Comparison of ENCODE assay signal across 8 cellular contexts in genomic region chr1:11935040-11935378, GRCh38. TPM values are rescaled to one million over a fixed set of nuclear protein-coding genes. Genes with fewer than 3 reads are reported as not detected.
DNase-seq lines count a peak whose midpoint lies in the region; ATAC-seq, FAIRE-seq and TF ChIP-seq lines count a peak whose summit lies in the region.

No MANE protein-coding gene starts in this region.

- peak overlapping the region; percentile 52 for H3K4me3 ChIP-seq in A549
- H3K4me3 ChIP-seq in HFF-Myc (replicated peaks; ENCODE audit: low read depth, low read length): peak overlapping the region; percentile 82
- peak overlapping the region; percentile 75 for H3K4me3 ChIP-seq in K562
- peak overlapping the region; percentile 80 for H3K4me3 ChIP-seq in mesendoderm (ENCODE audit: low read length)

- intact Hi-C loops in K562 (cut with micrococcal nuclease) (no loop called here), head of caudate nucleus (cut with DNase I) (no loop called here)

- peak overlapping the region; percentile 100 for H3K56ac ChIP-seq in mesendoderm (ENCODE audit: low read length)

- no peaks in the 10 kb centered on the region; the same call in 1 of the 2 replicates for H4K20me1 ChIP-seq in K562 (replicated peaks; ENCODE audit: control insufficient read depth, insufficient read depth, low read length)

- no peak overlapping the region for H4K8ac ChIP-seq in mesendoderm (ENCODE audit: low read depth, low read length)

- TF ChIP-seq POLR2A in A549 (IDR thresholded peaks at IDR 0.05; ENCODE audit: low read length): no peak
- TF ChIP-seq POLR2A in K562 (conservative IDR thresholded peaks at IDR 0.05): no peak

- no peak overlapping the region for H2AK5ac ChIP-seq in mesendoderm (ENCODE audit: low read length)

- H2AFZ ChIP-seq in K562 (ENCODE audit: low read depth, low read length): peak overlapping the region; percentile 93

- no peak overlapping the region for H2BK5ac ChIP-seq in mesendoderm (ENCODE audit: low read length)

- FAIRE-seq in A549 (lab: Jason Lieb, UNC): no peak
- FAIRE-seq in K562 (lab: Jason Lieb, UNC): no peak

- peak overlapping the region; percentile 21 for H2BK120ac ChIP-seq in mesendoderm (ENCODE audit: low read depth, low read length)

- H3K4me1 ChIP-seq in A549 (peaks cover 21% of the 10 kb centered on the region), K562 (replicated peaks in 1 of 2; ENCODE audit: control insufficient read depth in 2 of 2, insufficient read depth in 2 of 2, low read length in 2 of 2) (peaks cover 36 to 57% of the 10 kb centered on the region in 2 experiments), mesendoderm (ENCODE audit: control insufficient read depth, low read depth, low read length) (peaks cover 9% of the 10 kb centered on the region)

- TF ChIP-seq EP300 in A549 (IDR thresholded peaks at IDR 0.05): no peak
- no peak for TF ChIP-seq EP300 in K562 (IDR thresholded peaks at IDR 0.05; ENCODE audit: low read length)

- TF ChIP-seq CTCF in A549 (IDR thresholded peaks at IDR 0.05) (no peak), HFF-Myc (IDR thresholded peaks at IDR 0.05; ENCODE audit: low read depth, low read length, missing control alignments) (no peak), K562 (IDR thresholded peaks at IDR 0.05 in 2 of 3, conservative IDR thresholded peaks at IDR 0.05 in 1 of 3; ENCODE audit: insufficient read depth in 2 of 3, low read depth in 1 of 3, low read length in 3 of 3) (no peak)

- WGBS in A549 (ENCODE audit: missing lambda C conversion rate): 6% methylated on average over 3 of the region's 3 CpGs
- WGBS in K562 (ENCODE audit: insufficient coverage, low coverage, missing lambda C conversion rate): 0% methylated on average over 3 of the region's 3 CpGs
- whole genome bisulfite sequencing in mesendoderm (ENCODE audit: extremely low coverage, insufficient coverage, low lambda C conversion rate): no CpG with 5 or more reads among the region's 3 CpGs

- BruUV-seq in K562 (replicated peaks; lab: Mats Ljungman, UMichigan): TSS peak; percentile 73

- H3K27me3 ChIP-seq in K562 (ENCODE audit: control insufficient read depth in 2 of 2, insufficient read depth in 2 of 2, low read length in 2 of 2): no peaks in the 10 kb centered on the region; a peak in 1 of 5 replicates
- no peaks in the 10 kb centered on the region for H3K27me3 ChIP-seq in mesendoderm (ENCODE audit: insufficient read depth, low read length, poor library complexity)

- in situ Hi-C loops in K562 (cut with MboI) (no loop called here), ACHN (cut with HindIII; ENCODE audit: low pct_ligation_motif_present, low pct_unique_long_range_greater_than_20kb, low sequenced_read_pairs) (no loop called here)

- H3K27ac ChIP-seq in A549: peak overlapping the region; percentile 86 to 88
- H3K27ac ChIP-seq in K562 (ENCODE audit: extremely low read depth, low read depth, low read length): peak overlapping the region; percentile 97
- no peak overlapping the region for H3K27ac ChIP-seq in mesendoderm (ENCODE audit: low read depth, low read length)

- no peak for DNase-seq in A549 (ENCODE audit: low read depth in 1 of 2, low spot score in 1 of 2)
- no peak for DNase-seq in HFF-Myc (ENCODE audit: extremely low read depth, low read depth)
- DNase-seq in K562 (ENCODE audit: extremely low read depth in 1 of 4, low spot score in 3 of 4): peak in 1 of 4 experiments; percentile 26
- no peak for DNase-seq in mesendoderm
- DNase-seq in hepatic stellate cell (ENCODE audit: low spot score): no peak
- no peak for DNase-seq in ACHN
- DNase-seq in GDM1 (lab: John Stamatoyannopoulos, UW): no peak
- DNase-seq in head of caudate nucleus: no peak

- H3K9ac ChIP-seq in K562 (ENCODE audit: insufficient read depth in 1 of 2, low read depth in 2 of 2, low read length in 2 of 2) (peak overlapping the region; percentile 95 to 96), mesendoderm (ENCODE audit: low read length) (peak overlapping the region; percentile 99)

- peak overlapping the region; percentile 83 for H3K4ac ChIP-seq in mesendoderm (ENCODE audit: low read depth, low read length)

- no peaks in the 10 kb centered on the region for H3K9me1 ChIP-seq in K562 (ENCODE audit: control insufficient read depth, insufficient read depth, low read length)

- no peak for TF ChIP-seq RAD21 in A549 (conservative IDR thresholded peaks at IDR 0.05 in 1 of 2, IDR thresholded peaks at IDR 0.05 in 1 of 2)
- no peak for TF ChIP-seq RAD21 in K562 (CRISPR knock-in tag; conservative IDR thresholded peaks at IDR 0.05 in 1 of 2, IDR thresholded peaks at IDR 0.05 in 1 of 2)

- H2BK15ac ChIP-seq in mesendoderm (replicated peaks; ENCODE audit: low read depth): no peak overlapping the region

- peak overlapping the region; percentile 72 for H3K18ac ChIP-seq in mesendoderm (ENCODE audit: low read length)

- H3K4me2 ChIP-seq in A549 (peak overlapping the region; percentile 93), K562 (ENCODE audit: insufficient read depth, low read length) (peak overlapping the region; percentile 99), mesendoderm (ENCODE audit: low read length) (peak overlapping the region; percentile 81)

- H3K9me3 ChIP-seq in A549 (no peaks in the 10 kb centered on the region), K562 (replicated peaks; ENCODE audit: control insufficient read depth, insufficient read depth, low read depth, low read length) (no peaks in the 10 kb centered on the region)

- H3K36me3 ChIP-seq in K562 (ENCODE audit: control insufficient read depth, insufficient read depth, low read length) (peaks cover 33% of the 10 kb centered on the region; the same call in 2 of the 3 replicates), mesendoderm (ENCODE audit: control insufficient read depth, insufficient read depth, low read length) (no peaks in the 10 kb centered on the region)

- H3K79me2 ChIP-seq in K562 (ENCODE audit: control insufficient read depth, insufficient read depth, low read length) (peaks cover 55% of the 10 kb centered on the region), mesendoderm (ENCODE audit: control insufficient read depth, insufficient read depth, low read length) (peaks cover 3% of the 10 kb centered on the region)

- peak; percentile 21 to 52; a peak in 3 of 6 replicates for ATAC-seq in A549
- ATAC-seq in K562: no peak

- no peak overlapping the region for H3K23ac ChIP-seq in mesendoderm (ENCODE audit: low read length)

- CTCF ChIA-PET in A549 (lab: Yijun Ruan, JAX): interaction anchor here (0.6 kb wide), 1 partner anchor 64 kb away, joined by 3 read pairs; no protein-coding TSS in a partner anchor
- CTCF ChIA-PET in K562 (lab: Yijun Ruan, JAX; ENCODE audit: low intra/inter-chr PET ratio): no interaction called here

- POLR2A ChIA-PET in A549 (lab: Yijun Ruan, JAX) (interaction anchor here (0.6 to 1.5 kb wide), 3 partner anchors 25 to 45 kb away, joined by 3 to 13 read pairs (median 8); partner anchors contain the start of gene MFN2), K562 (lab: Yijun Ruan, JAX) (interaction anchor here (0.7 to 8.3 kb wide), 12 partner anchors 9 to 97 kb away, joined by 3 to 129 read pairs (median 4); no protein-coding TSS in a partner anchor)

- peaks cover 9% of the 10 kb centered on the region for H3K79me1 ChIP-seq in mesendoderm (ENCODE audit: low read length)

- H4K5ac ChIP-seq in mesendoderm (ENCODE audit: low read length): no peak overlapping the region

RNA-seq across cellular contexts. Expression of gene PLOD1, which starts 0.5 kb away (rescaled TPM):
- polyA plus RNA-seq in A549 (2011; rRNA removed) (53.8 and 66.7 TPM in 2 replicates), A549 (2017; fragmentation: RNase III; extraction: RNeasy Plus Mini Kit Qiagen cat#74134 plus additional on column Dnase treatment) (78.6 to 85.2 TPM (median 83.9 TPM) in 3 replicates), K562 (2011; rRNA removed) (80.2 and 156 TPM in 2 replicates), K562 (2014; fragmentation: Illumina TruSeq; extraction: Trizol) (76.9 and 83.7 TPM in 2 replicates), K562 (2014; fragmentation: Nextera tagmentation; extraction: Ambion mirVana) (10 to 100 TPM; 16.6 to 27.1 TPM), K562 (2014; rRNA removed) (52.7 and 70.2 TPM in 2 replicates)
- 65.6 and 81.8 TPM in 2 replicates for polyA plus RNA-seq in A549 (2012; cell fraction: cytosol; rRNA removed)
- polyA plus RNA-seq in A549 (2012; cell fraction: nucleus; rRNA removed): 154 and 189 TPM in 2 replicates
- polyA minus RNA-seq in A549 (2011; rRNA and poly(A)+ RNA removed): 80.8 and 92.3 TPM in 2 replicates
- total RNA-seq in K562 (2011; cell fraction: chromatin; rRNA removed; ENCODE audit: low replicate concordance): 140 and 357 TPM in 2 replicates
- 408 and 448 TPM in 2 replicates for total RNA-seq in K562 (2011; cell fraction: nucleolus; rRNA removed)
- 258 and 294 TPM in 2 replicates for total RNA-seq in K562 (2011; cell fraction: nucleoplasm; rRNA removed)
- total RNA-seq in K562 (2014; rRNA removed) (58.5 and 81.4 TPM in 2 replicates), K562 (2014; rRNA removed; fragmentation: Illumina TruSeq; extraction: Trizol) (30.7 and 41.6 TPM in 2 replicates), K562 (2015; rRNA removed; fragmentation: Illumina TruSeq; extraction: Trizol) (49.6 and 51.6 TPM in 2 replicates), K562 (2021) (90.8 and 92.9 TPM in 2 replicates)
- 160 and 179 TPM in 2 replicates for polyA plus RNA-seq in K562 (2011; cell fraction: cytosol; rRNA removed)
- polyA plus RNA-seq in K562 (2011; cell fraction: nucleus; rRNA removed): 178 and 231 TPM in 2 replicates
- 112 and 129 TPM in 2 replicates for polyA plus RNA-seq in K562 (2012)
- polyA minus RNA-seq in K562 (2011; rRNA and poly(A)+ RNA removed): 77.2 and 82.6 TPM in 2 replicates
- 127 and 153 TPM in 2 replicates for polyA minus RNA-seq in K562 (2011; cell fraction: cytosol; rRNA and poly(A)+ RNA removed)
- polyA minus RNA-seq in K562 (2011; cell fraction: nucleus; rRNA and poly(A)+ RNA removed): 55.1 and 85.3 TPM in 2 replicates
- 32.1 TPM for polyA plus RNA-seq in mesendoderm (2013, experiment 1 of 2)
- 32.6 TPM for polyA plus RNA-seq in mesendoderm (2013, experiment 2 of 2)

RNA-seq across cellular contexts. Expression of gene KIAA2013, which starts 8.8 kb away (rescaled TPM):
- polyA plus RNA-seq in A549 (2011; rRNA removed) (23.0 and 26.1 TPM in 2 replicates), A549 (2017; fragmentation: RNase III; extraction: RNeasy Plus Mini Kit Qiagen cat#74134 plus additional on column Dnase treatment) (22.3 to 23.5 TPM (median 23.3 TPM) in 3 replicates), K562 (2011; rRNA removed) (38.8 and 61.3 TPM in 2 replicates), K562 (2014; fragmentation: Illumina TruSeq; extraction: Trizol) (21.8 and 34.4 TPM in 2 replicates), K562 (2014; fragmentation: Nextera tagmentation; extraction: Ambion mirVana) (1 to 10 TPM; 2.2 to 3.0 TPM), K562 (2014; rRNA removed) (50.7 and 56.7 TPM in 2 replicates)
- 50.7 and 67.3 TPM in 2 replicates for polyA plus RNA-seq in A549 (2012; cell fraction: cytosol; rRNA removed)
- 54.3 and 92.8 TPM in 2 replicates for polyA plus RNA-seq in A549 (2012; cell fraction: nucleus; rRNA removed)
- 19.5 and 21.6 TPM in 2 replicates for polyA minus RNA-seq in A549 (2011; rRNA and poly(A)+ RNA removed)
- 23.5 and 87.3 TPM in 2 replicates for total RNA-seq in K562 (2011; cell fraction: chromatin; rRNA removed; ENCODE audit: low replicate concordance)
- total RNA-seq in K562 (2011; cell fraction: nucleolus; rRNA removed): 116 and 137 TPM in 2 replicates
- 76.4 and 80.1 TPM in 2 replicates for total RNA-seq in K562 (2011; cell fraction: nucleoplasm; rRNA removed)
- total RNA-seq in K562 (2014; rRNA removed) (55.0 and 62.5 TPM in 2 replicates), K562 (2014; rRNA removed; fragmentation: Illumina TruSeq; extraction: Trizol) (10.8 and 12.9 TPM in 2 replicates), K562 (2015; rRNA removed; fragmentation: Illumina TruSeq; extraction: Trizol) (36.8 TPM in 2 replicates), K562 (2021) (57.1 and 57.6 TPM in 2 replicates)
- 106 and 197 TPM in 2 replicates for polyA plus RNA-seq in K562 (2011; cell fraction: cytosol; rRNA removed)
- polyA plus RNA-seq in K562 (2011; cell fraction: nucleus; rRNA removed): 47.0 and 58.8 TPM in 2 replicates
- 35.0 and 51.2 TPM in 2 replicates for polyA plus RNA-seq in K562 (2012)
- 23.2 and 34.4 TPM in 2 replicates for polyA minus RNA-seq in K562 (2011; rRNA and poly(A)+ RNA removed)
- 47.3 and 62.2 TPM in 2 replicates for polyA minus RNA-seq in K562 (2011; cell fraction: cytosol; rRNA and poly(A)+ RNA removed)
- polyA minus RNA-seq in K562 (2011; cell fraction: nucleus; rRNA and poly(A)+ RNA removed): 14.8 and 25.5 TPM in 2 replicates
- 25.8 TPM for polyA plus RNA-seq in mesendoderm (2013, experiment 1 of 2)
- polyA plus RNA-seq in mesendoderm (2013, experiment 2 of 2): 26.2 TPM

RNA-seq across cellular contexts. Expression of gene MFN2, which starts 45.2 kb away (rescaled TPM):
- polyA plus RNA-seq in A549 (2011; rRNA removed): 34.7 and 40.3 TPM in 2 replicates
- polyA plus RNA-seq in A549 (2012; cell fraction: cytosol; rRNA removed): 28.0 and 30.9 TPM in 2 replicates
- 42.7 and 57.4 TPM in 2 replicates for polyA plus RNA-seq in A549 (2012; cell fraction: nucleus; rRNA removed)
- 35.7 to 36.8 TPM (median 35.9 TPM) in 3 replicates for polyA plus RNA-seq in A549 (2017; fragmentation: RNase III; extraction: RNeasy Plus Mini Kit Qiagen cat#74134 plus additional on column Dnase treatment)
- 40.6 and 44.2 TPM in 2 replicates for polyA minus RNA-seq in A549 (2011; rRNA and poly(A)+ RNA removed)
- total RNA-seq in K562 (2011; cell fraction: chromatin; rRNA removed; ENCODE audit: low replicate concordance): 133 and 181 TPM in 2 replicates
- 106 and 110 TPM in 2 replicates for total RNA-seq in K562 (2011; cell fraction: nucleolus; rRNA removed)
- total RNA-seq in K562 (2011; cell fraction: nucleoplasm; rRNA removed): 88.2 and 107 TPM in 2 replicates
- 95.4 and 108 TPM in 2 replicates for total RNA-seq in K562 (2014; rRNA removed)
- total RNA-seq in K562 (2014; rRNA removed; fragmentation: Illumina TruSeq; extraction: Trizol): 87.1 and 109 TPM in 2 replicates
- 79.6 and 82.9 TPM in 2 replicates for total RNA-seq in K562 (2015; rRNA removed; fragmentation: Illumina TruSeq; extraction: Trizol)
- total RNA-seq in K562 (2021): 147 and 158 TPM in 2 replicates
- polyA plus RNA-seq in K562 (2011; rRNA removed): 83.4 and 112 TPM in 2 replicates
- 74.2 and 81.7 TPM in 2 replicates for polyA plus RNA-seq in K562 (2011; cell fraction: cytosol; rRNA removed)
- 185 and 193 TPM in 2 replicates for polyA plus RNA-seq in K562 (2011; cell fraction: nucleus; rRNA removed)
- polyA plus RNA-seq in K562 (2012): 74.5 and 123 TPM in 2 replicates
- 139 and 165 TPM in 2 replicates for polyA plus RNA-seq in K562 (2014; fragmentation: Illumina TruSeq; extraction: Trizol)
- 10 to 100 TPM; 10.5 to 14.0 TPM for polyA plus RNA-seq in K562 (2014; fragmentation: Nextera tagmentation; extraction: Ambion mirVana)
- polyA plus RNA-seq in K562 (2014; rRNA removed): 94.6 and 99.9 TPM in 2 replicates
- 105 and 127 TPM in 2 replicates for polyA minus RNA-seq in K562 (2011; rRNA and poly(A)+ RNA removed)
- 52.3 and 57.5 TPM in 2 replicates for polyA minus RNA-seq in K562 (2011; cell fraction: cytosol; rRNA and poly(A)+ RNA removed)
- polyA minus RNA-seq in K562 (2011; cell fraction: nucleus; rRNA and poly(A)+ RNA removed): 38.1 and 91.4 TPM in 2 replicates
- polyA plus RNA-seq in mesendoderm (2013, experiment 1 of 2): 42.4 TPM
- polyA plus RNA-seq in mesendoderm (2013, experiment 2 of 2): 41.1 TPM

Comparison
In these comparisons a context has a peak if more than half of its experiments do, and no peak if none do; other contexts are left out.
1. Of the 35 proteins assayed by ChIP-seq in both K562 and A549: peak only in K562: BHLHE40, ESRRA and RCOR1; only in A549: none; in both: HDAC2 and KDM1A; in neither: 30.